30 cellular contexts compared by ENCODE assay signal in genomic region chr17:74153456-74153810, GRCh38.
"Had no signal": no experiment of that assay in that cellular context is flagged by ENCODE, and none has a peak within 500 bp of the region (broad histone marks: within the 10 kb centered on the region; RNA-seq: fewer than 3 reads in every experiment).

No MANE protein-coding gene starts in this region.

- H3K36me3 Mint-ChIP-seq: activated naive CD4-positive, alpha-beta T cell treated with anti-CD3 and anti-CD28 coated beads, Interleukin-2, amount 50 U/mL, for 72 hours; T-cell had no signal

- ATAC-seq: activated naive CD4-positive, alpha-beta T cell treated with anti-CD3 and anti-CD28 coated beads, Interleukin-2, amount 50 U/mL, for 72 hours; body of pancreas; T-cell had no signal

- H3K9me3 ChIP-seq: adrenal gland, body of pancreas, breast epithelium, Peyer's patch had no signal

- H3K4me3 Mint-ChIP-seq: activated CD4-positive, alpha-beta memory T cell treated with anti-CD3 and anti-CD28 coated beads, Interleukin-2, amount 10 ng/mL, durations not matched to agents 7 days and 5 days; activated naive CD4-positive, alpha-beta T cell treated with anti-CD3 and anti-CD28 coated beads for 36 hours; activated T-cell treated with anti-CD3 and anti-CD28 coated beads, Interleukin-2, amount 50 U/mL, for 24 hours; T-cell had no signal

- H3K27me3 ChIP-seq: adrenal gland, body of pancreas, breast epithelium, Peyer's patch had no signal

- H3K4me1 ChIP-seq: adrenal gland, breast epithelium, Peyer's patch had no signal

- H3K9me3 Mint-ChIP-seq: activated CD4-positive, alpha-beta memory T cell treated with anti-CD3 and anti-CD28 coated beads, Interleukin-2, amount 10 ng/mL, durations not matched to agents 7 days and 5 days; activated naive CD4-positive, alpha-beta T cell treated with anti-CD3 and anti-CD28 coated beads for 36 hours; activated naive CD4-positive, alpha-beta T cell treated with anti-CD3 and anti-CD28 coated beads, Interleukin-2, amount 50 U/mL, for 72 hours; activated T-cell treated with anti-CD3 and anti-CD28 coated beads, Interleukin-2, amount 50 U/mL, for 24 hours; activated T-helper 2 cell treated with anti-CD3 and anti-CD28 coated beads, Interferon-gamma antibody, Interleukin-2, Interleukin-4, amounts not matched to agents 10 μg/mL and 5 μg/mL and 100 μg/mL, durations not matched to agents 14 hours and 24 hours and 36 hours; T-cell had no signal

- DNase-seq: activated CD4-positive, alpha-beta memory T cell treated with anti-CD3 and anti-CD28 coated beads, Interleukin-2, amount 10 ng/mL, durations not matched to agents 7 days and 5 days; activated CD4-positive, alpha-beta T cell treated with anti-CD3 and anti-CD28 coated beads for 1 hour; activated CD4-positive, alpha-beta T cell treated with anti-CD3 and anti-CD28 coated beads for 48 hours; activated CD4-positive, CD25-positive, alpha-beta regulatory T cell; activated CD8-positive, alpha-beta memory T cell treated with anti-CD3 and anti-CD28 coated beads for 24 hours; activated gamma-delta T cell; activated naive CD4-positive, alpha-beta T cell treated with anti-CD3 and anti-CD28 coated beads for 36 hours; activated T-cell treated with anti-CD3 and anti-CD28 coated beads, Interleukin-2, amount 50 U/mL, for 24 hours; body of pancreas; caudate nucleus; cerebellar nuclear complex; Karpas-422; KBM-7; NCI-H1105; NCI-H1417 treated with DMSO at 0.1 percent for 48 hours; NCI-H187 treated with DMSO at 0.1 percent for 48 hours; NCI-H2081 treated with DMSO at 0.1 percent for 48 hours; NCI-H226; NCI-H524 treated with DMSO at 0.1 percent for 48 hours; PC-3; Peyer's patch; SIG-M5; T-helper 2 cell; T-helper 9 cell had no signal

- H3K27ac ChIP-seq: adrenal gland, body of pancreas, breast epithelium, Peyer's patch, VCaP had no signal

- H3K27ac Mint-ChIP-seq: activated CD4-positive, alpha-beta memory T cell treated with anti-CD3 and anti-CD28 coated beads, Interleukin-2, amount 10 ng/mL, durations not matched to agents 7 days and 5 days; activated naive CD4-positive, alpha-beta T cell treated with anti-CD3 and anti-CD28 coated beads for 36 hours; activated naive CD4-positive, alpha-beta T cell treated with anti-CD3 and anti-CD28 coated beads, Interleukin-2, amount 50 U/mL, for 72 hours; activated T-cell treated with anti-CD3 and anti-CD28 coated beads, Interleukin-2, amount 50 U/mL, for 24 hours; activated T-helper 2 cell treated with anti-CD3 and anti-CD28 coated beads, Interferon-gamma antibody, Interleukin-2, Interleukin-4, amounts not matched to agents 10 μg/mL and 5 μg/mL and 100 μg/mL, durations not matched to agents 14 hours and 24 hours and 36 hours; T-cell had no signal

- H3K4me3 ChIP-seq: adrenal gland, body of pancreas, breast epithelium, Peyer's patch had no signal

- H3K36me3 ChIP-seq: adrenal gland, breast epithelium, Peyer's patch had no signal

- H3K4me1 Mint-ChIP-seq: activated CD4-positive, alpha-beta memory T cell treated with anti-CD3 and anti-CD28 coated beads, Interleukin-2, amount 10 ng/mL, durations not matched to agents 7 days and 5 days; T-cell had no signal
